Comparison of ENCODE assay signal across 21 cellular contexts in the genomic region with DNA sequence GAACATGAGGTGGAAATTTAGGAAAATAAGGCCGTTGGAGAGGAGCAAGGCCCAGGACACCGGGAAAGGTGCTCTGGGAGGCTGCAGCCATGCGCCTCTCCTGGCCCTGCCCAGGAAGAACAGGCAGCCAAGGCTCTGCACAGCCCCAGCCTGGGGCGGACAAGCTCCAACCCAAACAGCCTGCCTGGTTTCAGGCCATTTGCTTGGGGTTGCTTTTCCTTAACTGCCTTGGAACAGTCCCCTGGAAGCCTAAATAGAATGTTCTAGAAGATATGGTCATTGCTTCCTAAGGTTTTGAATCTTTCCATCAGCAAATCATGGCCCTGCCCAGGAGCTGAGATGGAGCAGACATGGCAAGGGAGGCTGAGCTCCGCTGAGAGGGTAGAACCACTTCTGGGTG. TPM values are rescaled to one million over a fixed set of nuclear protein-coding genes. Genes with fewer than 3 reads are reported as not detected.
"Had no signal": no experiment of that assay in that cellular context is flagged by ENCODE, and none has a peak within 500 bp of the region (broad histone marks: within the 10 kb centered on the region; RNA-seq: fewer than 3 reads in every experiment).

No MANE protein-coding gene starts in this region.

- H3K27ac Mint-ChIP-seq: activated CD4-positive, alpha-beta T cell treated with anti-CD3 and anti-CD28 coated beads, Interleukin-2, amount 10 ng/mL, durations not matched to agents 7 days and 5 days; T-helper 1 cell treated with Interleukin-12 subunit alpha and Interleukin-12 subunit beta and Interleukin-4 antibody, amounts not matched to agents 30 μg/mL and 1 μg/mL, for 36 hours had no signal

- H3K27ac ChIP-seq: brain microvascular endothelial cell, SJSA1, vagina had no signal

- ATAC-seq: esophagus mucosa, left colon had no signal

- DNase-seq: activated CD4-positive, alpha-beta T cell treated with anti-CD3 and anti-CD28 coated beads, Interleukin-2, amount 10 ng/mL, durations not matched to agents 7 days and 5 days; activated naive CD4-positive, alpha-beta T cell; brain microvascular endothelial cell; cortex of kidney; effector CD4-positive, alpha-beta T cell; hippocampal formation; left colon; midbrain; nephron progenitor cell; nucleus accumbens; small intestine; stimulated activated CD4-positive, alpha-beta T cell treated with anti-CD3 and anti-CD28 coated beads, Interleukin-15, amount 100 ng/mL, for 24 hours; stimulated activated CD4-positive, alpha-beta T cell treated with anti-CD3 and anti-CD28 coated beads, Interleukin-2, amount 100 ng/mL, for 48 hours had no signal

- H3K27me3 ChIP-seq: brain microvascular endothelial cell, SJSA1, vagina had no signal

- H3K4me1 ChIP-seq: SJSA1 had no signal

- H3K9me3 ChIP-seq: SJSA1, vagina had no signal

- H3K4me1 Mint-ChIP-seq: activated CD4-positive, alpha-beta T cell treated with anti-CD3 and anti-CD28 coated beads, Interleukin-2, amount 10 ng/mL, durations not matched to agents 7 days and 5 days had no signal

- H3K4me3 Mint-ChIP-seq: activated CD4-positive, alpha-beta T cell treated with anti-CD3 and anti-CD28 coated beads, Interleukin-2, amount 10 ng/mL, durations not matched to agents 7 days and 5 days; nephron progenitor cell; T-helper 1 cell treated with Interleukin-12 subunit alpha and Interleukin-12 subunit beta and Interleukin-4 antibody, amounts not matched to agents 30 μg/mL and 1 μg/mL, for 36 hours had no signal

- H3K9me3 Mint-ChIP-seq: activated CD4-positive, alpha-beta T cell treated with anti-CD3 and anti-CD28 coated beads, Interleukin-2, amount 10 ng/mL, durations not matched to agents 7 days and 5 days; T-helper 1 cell treated with Interleukin-12 subunit alpha and Interleukin-12 subunit beta and Interleukin-4 antibody, amounts not matched to agents 30 μg/mL and 1 μg/mL, for 36 hours had no signal

- H3K36me3 ChIP-seq: brain microvascular endothelial cell, SJSA1, vagina had no signal

- H3K4me3 ChIP-seq: SJSA1, vagina had no signal

- FAIRE-seq: islet of Langerhans, small intestine had no signal

RNA-seq across cellular contexts. Expression of a gene that starts 29.5 kb away (rescaled TPM):
- total RNA-seq: activated CD4-positive, alpha-beta T cell treated with anti-CD3 and anti-CD28 coated beads, Interleukin-2, amount 10 ng/mL, durations not matched to agents 7 days and 5 days; activated CD8-positive, alpha-beta memory T cell treated with anti-CD3 and anti-CD28 coated beads for 36 hours; esophagus mucosa; left colon; lung microvascular endothelial cell; posterior vena cava; SJSA1; vagina had no signal
- polyA plus RNA-seq: small intestine had no signal
